In genomic region chr12:27821259-27821973, GRCh38 we compare ENCODE assay signal across 1 cellular context.
TF ChIP-seq lines count a peak whose summit lies in the region.

No MANE protein-coding gene starts in this region.

TF ChIP-seq in GM23338, 12 proteins besides CTCF, POLR2A, EP300 and RAD21 (continued from another document):
- TF ChIP-seq ZNF462 (CRISPR knock-in tag; IDR thresholded peaks at IDR 0.05): no peak
- no peak for TF ChIP-seq REST (IDR thresholded peaks at IDR 0.05; ENCODE audit: unreplicated experiment)
- no peak for TF ChIP-seq POLR2AphosphoS5 (IDR thresholded peaks at IDR 0.05; ENCODE audit: low read depth)
